In genomic region chr17:29589524-29590260, GRCh38 we compare ENCODE assay signal across 1 cellular context.
TF ChIP-seq lines count a peak whose summit lies in the region.

GIT1 (minus strand) TSS chr17:29589648; CDS start chr17:29589378, 270 bp downstream.

TF ChIP-seq in GM12878, 131 proteins besides CTCF, POLR2A, EP300 and RAD21 (continued from another document and continues in another):
- TF ChIP-seq, protein P1, sequence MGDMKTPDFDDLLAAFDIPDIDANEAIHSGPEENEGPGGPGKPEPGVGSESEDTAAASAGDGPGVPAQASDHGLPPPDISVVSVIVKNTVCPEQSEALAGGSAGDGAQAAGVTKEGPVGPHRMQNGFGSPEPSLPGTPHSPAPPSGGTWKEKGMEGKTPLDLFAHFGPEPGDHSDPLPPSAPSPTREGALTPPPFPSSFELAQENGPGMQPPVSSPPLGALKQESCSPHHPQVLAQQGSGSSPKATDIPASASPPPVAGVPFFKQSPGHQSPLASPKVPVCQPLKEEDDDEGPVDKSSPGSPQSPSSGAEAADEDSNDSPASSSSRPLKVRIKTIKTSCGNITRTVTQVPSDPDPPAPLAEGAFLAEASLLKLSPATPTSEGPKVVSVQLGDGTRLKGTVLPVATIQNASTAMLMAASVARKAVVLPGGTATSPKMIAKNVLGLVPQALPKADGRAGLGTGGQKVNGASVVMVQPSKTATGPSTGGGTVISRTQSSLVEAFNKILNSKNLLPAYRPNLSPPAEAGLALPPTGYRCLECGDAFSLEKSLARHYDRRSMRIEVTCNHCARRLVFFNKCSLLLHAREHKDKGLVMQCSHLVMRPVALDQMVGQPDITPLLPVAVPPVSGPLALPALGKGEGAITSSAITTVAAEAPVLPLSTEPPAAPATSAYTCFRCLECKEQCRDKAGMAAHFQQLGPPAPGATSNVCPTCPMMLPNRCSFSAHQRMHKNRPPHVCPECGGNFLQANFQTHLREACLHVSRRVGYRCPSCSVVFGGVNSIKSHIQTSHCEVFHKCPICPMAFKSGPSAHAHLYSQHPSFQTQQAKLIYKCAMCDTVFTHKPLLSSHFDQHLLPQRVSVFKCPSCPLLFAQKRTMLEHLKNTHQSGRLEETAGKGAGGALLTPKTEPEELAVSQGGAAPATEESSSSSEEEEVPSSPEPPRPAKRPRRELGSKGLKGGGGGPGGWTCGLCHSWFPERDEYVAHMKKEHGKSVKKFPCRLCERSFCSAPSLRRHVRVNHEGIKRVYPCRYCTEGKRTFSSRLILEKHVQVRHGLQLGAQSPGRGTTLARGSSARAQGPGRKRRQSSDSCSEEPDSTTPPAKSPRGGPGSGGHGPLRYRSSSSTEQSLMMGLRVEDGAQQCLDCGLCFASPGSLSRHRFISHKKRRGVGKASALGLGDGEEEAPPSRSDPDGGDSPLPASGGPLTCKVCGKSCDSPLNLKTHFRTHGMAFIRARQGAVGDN (IDR thresholded peaks at IDR 0.05), result no peak
- TF ChIP-seq RB1 (IDR thresholded peaks at IDR 0.05; ENCODE audit: borderline replicate concordance) (peak; percentile 60; the same call in 1 of the 2 replicates), NFYA (IDR thresholded peaks at IDR 0.05; ENCODE audit: borderline replicate concordance, low read depth, low read length) (no peak), ZSCAN29 (IDR thresholded peaks at IDR 0.05) (0 out of 2 replicates have a peak, but pooled peaks have one; percentile 13), JUNB (IDR thresholded peaks at IDR 0.05) (no peak), PAX5 (IDR thresholded peaks at IDR 0.05; ENCODE audit: borderline replicate concordance, low read depth, low read length) (0 out of 2 replicates have a peak, but pooled peaks have one; percentile 27), SMAD5 (IDR thresholded peaks at IDR 0.05; ENCODE audit: low read depth) (no peak), TBL1XR1 (IDR thresholded peaks at IDR 0.05; ENCODE audit: low read depth, low read length) (no peak), DPF2 (IDR thresholded peaks at IDR 0.05) (peak; percentile 65), POLR2AphosphoS2 (IDR thresholded peaks at IDR 0.05; ENCODE audit: low read depth, low read length) (no peak), ZNF384 (IDR thresholded peaks at IDR 0.05; ENCODE audit: borderline replicate concordance, low read depth, low read length) (no peak), SIX5 (IDR thresholded peaks at IDR 0.05; ENCODE audit: low read depth, low read length, severe bottlenecking) (no peak), SMC3 (IDR thresholded peaks at IDR 0.05; ENCODE audit: borderline replicate concordance, low read length) (no peak), RUNX3 (IDR thresholded peaks at IDR 0.05; ENCODE audit: low read length) (no peak), NR2C2 (IDR thresholded peaks at IDR 0.05; ENCODE audit: borderline replicate concordance, control insufficient read depth, insufficient read length, low read depth) (no peak), HDAC6 (IDR thresholded peaks at IDR 0.05; ENCODE audit: unreplicated experiment) (no peak), EED (IDR thresholded peaks at IDR 0.05; ENCODE audit: low read depth) (no peak), TCF7 (IDR thresholded peaks at IDR 0.05; ENCODE audit: borderline replicate concordance) (no peak), FOS (IDR thresholded peaks at IDR 0.05; ENCODE audit: borderline replicate concordance, extremely low read depth, insufficient read length) (no peak), HDAC2 (IDR thresholded peaks at IDR 0.05) (no peak), BCL3 (IDR thresholded peaks at IDR 0.05; ENCODE audit: borderline replicate concordance, insufficient read depth, low read depth, low read length, poor library complexity, severe bottlenecking) (no peak), KAT2A (conservative IDR thresholded peaks at IDR 0.05; ENCODE audit: control insufficient read depth, low read depth, low read length) (no peak), USF2 (IDR thresholded peaks at IDR 0.05; ENCODE audit: borderline replicate concordance, low read depth, low read length) (no peak), IRF4 (IDR thresholded peaks at IDR 0.05; ENCODE audit: low read depth, low read length) (no peak), POLR2AphosphoS5 (IDR thresholded peaks at IDR 0.05; ENCODE audit: low read length) (no peak), ASH2L (IDR thresholded peaks at IDR 0.05; ENCODE audit: borderline replicate concordance, low read depth) (no peak), BRCA1 (IDR thresholded peaks at IDR 0.05; ENCODE audit: low read depth, low read length) (no peak), ZBTB33 (IDR thresholded peaks at IDR 0.05) (no peak), SUPT20H (IDR thresholded peaks at IDR 0.05; ENCODE audit: borderline replicate concordance, control insufficient read depth, low read depth, low read length) (no peak), ATF7 (IDR thresholded peaks at IDR 0.05; ENCODE audit: low read depth) (no peak), MYB (IDR thresholded peaks at IDR 0.05; ENCODE audit: borderline replicate concordance, low read depth, low read length) (no peak), TCF3 (IDR thresholded peaks at IDR 0.05; ENCODE audit: borderline replicate concordance, insufficient read depth, low read depth, low read length) (no peak), ATF3 (IDR thresholded peaks at IDR 0.05; ENCODE audit: borderline replicate concordance, extremely low read depth, low read depth, low read length) (no peak), RCOR1 (conservative IDR thresholded peaks at IDR 0.05; ENCODE audit: low read depth, low read length) (no peak), YBX1 (IDR thresholded peaks at IDR 0.05) (no peak), MEF2A (IDR thresholded peaks at IDR 0.05; ENCODE audit: insufficient read depth, low read depth, low read length) (0 out of 2 replicates have a peak, but pooled peaks have one; percentile 34), BCL11A (IDR thresholded peaks at IDR 0.05; ENCODE audit: low read depth, low read length) (no peak)
- TF ChIP-seq, protein P2, sequence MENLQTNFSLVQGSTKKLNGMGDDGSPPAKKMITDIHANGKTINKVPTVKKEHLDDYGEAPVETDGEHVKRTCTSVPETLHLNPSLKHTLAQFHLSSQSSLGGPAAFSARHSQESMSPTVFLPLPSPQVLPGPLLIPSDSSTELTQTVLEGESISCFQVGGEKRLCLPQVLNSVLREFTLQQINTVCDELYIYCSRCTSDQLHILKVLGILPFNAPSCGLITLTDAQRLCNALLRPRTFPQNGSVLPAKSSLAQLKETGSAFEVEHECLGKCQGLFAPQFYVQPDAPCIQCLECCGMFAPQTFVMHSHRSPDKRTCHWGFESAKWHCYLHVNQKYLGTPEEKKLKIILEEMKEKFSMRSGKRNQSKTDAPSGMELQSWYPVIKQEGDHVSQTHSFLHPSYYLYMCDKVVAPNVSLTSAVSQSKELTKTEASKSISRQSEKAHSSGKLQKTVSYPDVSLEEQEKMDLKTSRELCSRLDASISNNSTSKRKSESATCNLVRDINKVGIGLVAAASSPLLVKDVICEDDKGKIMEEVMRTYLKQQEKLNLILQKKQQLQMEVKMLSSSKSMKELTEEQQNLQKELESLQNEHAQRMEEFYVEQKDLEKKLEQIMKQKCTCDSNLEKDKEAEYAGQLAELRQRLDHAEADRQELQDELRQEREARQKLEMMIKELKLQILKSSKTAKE (IDR thresholded peaks at IDR 0.05; ENCODE audit: low read depth, poor library complexity, severe bottlenecking), result no peak
- TF ChIP-seq, protein P3, sequence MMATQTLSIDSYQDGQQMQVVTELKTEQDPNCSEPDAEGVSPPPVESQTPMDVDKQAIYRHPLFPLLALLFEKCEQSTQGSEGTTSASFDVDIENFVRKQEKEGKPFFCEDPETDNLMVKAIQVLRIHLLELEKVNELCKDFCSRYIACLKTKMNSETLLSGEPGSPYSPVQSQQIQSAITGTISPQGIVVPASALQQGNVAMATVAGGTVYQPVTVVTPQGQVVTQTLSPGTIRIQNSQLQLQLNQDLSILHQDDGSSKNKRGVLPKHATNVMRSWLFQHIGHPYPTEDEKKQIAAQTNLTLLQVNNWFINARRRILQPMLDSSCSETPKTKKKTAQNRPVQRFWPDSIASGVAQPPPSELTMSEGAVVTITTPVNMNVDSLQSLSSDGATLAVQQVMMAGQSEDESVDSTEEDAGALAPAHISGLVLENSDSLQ (IDR thresholded peaks at IDR 0.05), result no peak
- TF ChIP-seq, protein P4, sequence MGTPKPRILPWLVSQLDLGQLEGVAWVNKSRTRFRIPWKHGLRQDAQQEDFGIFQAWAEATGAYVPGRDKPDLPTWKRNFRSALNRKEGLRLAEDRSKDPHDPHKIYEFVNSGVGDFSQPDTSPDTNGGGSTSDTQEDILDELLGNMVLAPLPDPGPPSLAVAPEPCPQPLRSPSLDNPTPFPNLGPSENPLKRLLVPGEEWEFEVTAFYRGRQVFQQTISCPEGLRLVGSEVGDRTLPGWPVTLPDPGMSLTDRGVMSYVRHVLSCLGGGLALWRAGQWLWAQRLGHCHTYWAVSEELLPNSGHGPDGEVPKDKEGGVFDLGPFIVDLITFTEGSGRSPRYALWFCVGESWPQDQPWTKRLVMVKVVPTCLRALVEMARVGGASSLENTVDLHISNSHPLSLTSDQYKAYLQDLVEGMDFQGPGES (IDR thresholded peaks at IDR 0.05), result no peak
- TF ChIP-seq, protein P5, sequence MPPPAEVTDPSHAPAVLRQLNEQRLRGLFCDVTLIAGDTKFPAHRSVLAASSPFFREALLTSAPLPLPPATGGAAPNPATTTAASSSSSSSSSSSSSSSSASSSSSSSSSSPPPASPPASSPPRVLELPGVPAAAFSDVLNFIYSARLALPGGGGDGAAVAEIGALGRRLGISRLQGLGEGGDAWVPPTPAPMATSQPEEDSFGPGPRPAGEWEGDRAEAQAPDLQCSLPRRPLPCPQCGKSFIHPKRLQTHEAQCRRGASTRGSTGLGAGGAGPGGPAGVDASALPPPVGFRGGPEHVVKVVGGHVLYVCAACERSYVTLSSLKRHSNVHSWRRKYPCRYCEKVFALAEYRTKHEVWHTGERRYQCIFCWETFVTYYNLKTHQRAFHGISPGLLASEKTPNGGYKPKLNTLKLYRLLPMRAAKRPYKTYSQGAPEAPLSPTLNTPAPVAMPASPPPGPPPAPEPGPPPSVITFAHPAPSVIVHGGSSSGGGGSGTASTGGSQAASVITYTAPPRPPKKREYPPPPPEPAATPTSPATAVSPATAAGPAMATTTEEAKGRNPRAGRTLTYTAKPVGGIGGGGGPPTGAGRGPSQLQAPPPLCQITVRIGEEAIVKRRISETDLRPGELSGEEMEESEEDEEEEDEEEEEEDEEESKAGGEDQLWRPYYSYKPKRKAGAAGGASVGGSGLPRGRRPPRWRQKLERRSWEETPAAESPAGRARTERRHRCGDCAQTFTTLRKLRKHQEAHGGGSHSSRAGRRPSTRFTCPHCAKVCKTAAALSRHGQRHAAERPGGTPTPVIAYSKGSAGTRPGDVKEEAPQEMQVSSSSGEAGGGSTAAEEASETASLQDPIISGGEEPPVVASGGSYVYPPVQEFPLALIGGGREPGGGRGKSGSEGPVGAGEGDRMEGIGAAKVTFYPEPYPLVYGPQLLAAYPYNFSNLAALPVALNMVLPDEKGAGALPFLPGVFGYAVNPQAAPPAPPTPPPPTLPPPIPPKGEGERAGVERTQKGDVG (CRISPR knock-in tag; IDR thresholded peaks at IDR 0.05), result no peak
- TF ChIP-seq, protein P6, sequence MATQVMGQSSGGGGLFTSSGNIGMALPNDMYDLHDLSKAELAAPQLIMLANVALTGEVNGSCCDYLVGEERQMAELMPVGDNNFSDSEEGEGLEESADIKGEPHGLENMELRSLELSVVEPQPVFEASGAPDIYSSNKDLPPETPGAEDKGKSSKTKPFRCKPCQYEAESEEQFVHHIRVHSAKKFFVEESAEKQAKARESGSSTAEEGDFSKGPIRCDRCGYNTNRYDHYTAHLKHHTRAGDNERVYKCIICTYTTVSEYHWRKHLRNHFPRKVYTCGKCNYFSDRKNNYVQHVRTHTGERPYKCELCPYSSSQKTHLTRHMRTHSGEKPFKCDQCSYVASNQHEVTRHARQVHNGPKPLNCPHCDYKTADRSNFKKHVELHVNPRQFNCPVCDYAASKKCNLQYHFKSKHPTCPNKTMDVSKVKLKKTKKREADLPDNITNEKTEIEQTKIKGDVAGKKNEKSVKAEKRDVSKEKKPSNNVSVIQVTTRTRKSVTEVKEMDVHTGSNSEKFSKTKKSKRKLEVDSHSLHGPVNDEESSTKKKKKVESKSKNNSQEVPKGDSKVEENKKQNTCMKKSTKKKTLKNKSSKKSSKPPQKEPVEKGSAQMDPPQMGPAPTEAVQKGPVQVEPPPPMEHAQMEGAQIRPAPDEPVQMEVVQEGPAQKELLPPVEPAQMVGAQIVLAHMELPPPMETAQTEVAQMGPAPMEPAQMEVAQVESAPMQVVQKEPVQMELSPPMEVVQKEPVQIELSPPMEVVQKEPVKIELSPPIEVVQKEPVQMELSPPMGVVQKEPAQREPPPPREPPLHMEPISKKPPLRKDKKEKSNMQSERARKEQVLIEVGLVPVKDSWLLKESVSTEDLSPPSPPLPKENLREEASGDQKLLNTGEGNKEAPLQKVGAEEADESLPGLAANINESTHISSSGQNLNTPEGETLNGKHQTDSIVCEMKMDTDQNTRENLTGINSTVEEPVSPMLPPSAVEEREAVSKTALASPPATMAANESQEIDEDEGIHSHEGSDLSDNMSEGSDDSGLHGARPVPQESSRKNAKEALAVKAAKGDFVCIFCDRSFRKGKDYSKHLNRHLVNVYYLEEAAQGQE (IDR thresholded peaks at IDR 0.05; ENCODE audit: low read depth, low read length), result no peak
